1 cellular context compared by ENCODE assay signal in the genomic region with DNA sequence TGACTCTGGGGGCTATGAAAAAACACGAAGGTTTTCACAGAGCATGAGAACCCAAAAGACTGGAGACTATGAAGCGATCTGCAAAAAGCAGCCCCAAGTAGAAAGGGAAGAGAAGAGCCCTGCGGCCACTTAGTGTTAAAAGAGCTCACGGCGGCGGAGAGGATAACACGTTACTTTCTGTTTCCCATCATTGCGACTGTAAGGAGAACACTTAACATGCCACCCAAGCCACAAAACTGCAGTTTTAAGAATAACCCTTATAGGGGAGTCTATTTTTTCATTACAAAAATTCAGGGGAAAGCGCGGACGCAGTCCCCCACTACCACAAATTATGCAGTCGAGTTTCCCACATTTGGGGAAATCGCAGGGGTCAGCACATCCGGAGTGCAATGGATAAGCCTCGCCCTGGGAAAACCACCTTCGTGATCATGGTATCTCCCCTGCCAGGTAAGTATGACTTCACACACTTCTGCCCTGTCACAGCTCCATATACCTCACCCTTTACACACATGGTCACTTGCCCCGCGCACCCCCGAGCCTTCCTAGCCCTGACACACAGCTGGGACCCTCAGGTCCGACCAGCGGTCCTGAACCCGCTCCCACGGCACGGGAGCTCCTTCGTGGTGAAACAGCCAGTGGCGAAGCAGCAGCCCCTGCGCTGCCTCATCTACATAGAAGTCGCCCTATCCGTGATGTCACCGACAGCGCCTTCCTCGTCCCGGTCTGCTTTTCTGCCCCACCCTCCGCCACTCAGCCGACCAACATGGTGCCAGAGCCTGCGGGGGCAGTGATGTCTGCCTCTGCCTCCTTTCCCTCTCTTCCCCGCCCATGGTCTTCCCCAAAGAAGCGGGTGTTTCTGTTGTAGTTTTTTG.
TF ChIP-seq lines count a peak whose summit lies in the region.

No MANE protein-coding gene starts in this region.

TF ChIP-seq in HEK293, 187 proteins besides CTCF, POLR2A, EP300 and RAD21 (continued from another document):
- peak; percentile 70 for TF ChIP-seq ZBTB11 (tag by site-specific recombination; conservative IDR thresholded peaks at IDR 0.05; ENCODE audit: low read depth)
- peak; percentile 91; the same call in 1 of the 2 replicates for TF ChIP-seq MZF1 (tag by site-specific recombination; IDR thresholded peaks at IDR 0.05; ENCODE audit: borderline replicate concordance)
- peak; percentile 55 for TF ChIP-seq ZNF600 (tag by site-specific recombination; IDR thresholded peaks at IDR 0.05)
- TF ChIP-seq ZSCAN16 (tag by site-specific recombination; IDR thresholded peaks at IDR 0.05): peak; percentile 78; the same call in 1 of the 2 replicates
- 0 out of 2 replicates have a peak, but pooled peaks have one; percentile 17 for TF ChIP-seq ZBTB20 (tag by site-specific recombination; IDR thresholded peaks at IDR 0.05)
- TF ChIP-seq GLIS2 (tag by site-specific recombination; IDR thresholded peaks at IDR 0.05): peak; percentile 54; the same call in 1 of the 2 replicates
- TF ChIP-seq, protein P1, sequence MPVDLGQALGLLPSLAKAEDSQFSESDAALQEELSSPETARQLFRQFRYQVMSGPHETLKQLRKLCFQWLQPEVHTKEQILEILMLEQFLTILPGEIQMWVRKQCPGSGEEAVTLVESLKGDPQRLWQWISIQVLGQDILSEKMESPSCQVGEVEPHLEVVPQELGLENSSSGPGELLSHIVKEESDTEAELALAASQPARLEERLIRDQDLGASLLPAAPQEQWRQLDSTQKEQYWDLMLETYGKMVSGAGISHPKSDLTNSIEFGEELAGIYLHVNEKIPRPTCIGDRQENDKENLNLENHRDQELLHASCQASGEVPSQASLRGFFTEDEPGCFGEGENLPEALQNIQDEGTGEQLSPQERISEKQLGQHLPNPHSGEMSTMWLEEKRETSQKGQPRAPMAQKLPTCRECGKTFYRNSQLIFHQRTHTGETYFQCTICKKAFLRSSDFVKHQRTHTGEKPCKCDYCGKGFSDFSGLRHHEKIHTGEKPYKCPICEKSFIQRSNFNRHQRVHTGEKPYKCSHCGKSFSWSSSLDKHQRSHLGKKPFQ (tag by site-specific recombination; IDR thresholded peaks at IDR 0.05): peak; percentile 57; the same call in 1 of the 2 replicates
- TF ChIP-seq ZNF335 (tag by site-specific recombination; conservative IDR thresholded peaks at IDR 0.05): peak; percentile 25; the same call in 1 of the 2 replicates
- peak; percentile 78 for TF ChIP-seq ZSCAN30 (tag by site-specific recombination; IDR thresholded peaks at IDR 0.05)
- TF ChIP-seq ZNF146 (tag by site-specific recombination; IDR thresholded peaks at IDR 0.05): 0 out of 2 replicates have a peak, but pooled peaks have one; percentile 19
- TF ChIP-seq, protein P2, sequence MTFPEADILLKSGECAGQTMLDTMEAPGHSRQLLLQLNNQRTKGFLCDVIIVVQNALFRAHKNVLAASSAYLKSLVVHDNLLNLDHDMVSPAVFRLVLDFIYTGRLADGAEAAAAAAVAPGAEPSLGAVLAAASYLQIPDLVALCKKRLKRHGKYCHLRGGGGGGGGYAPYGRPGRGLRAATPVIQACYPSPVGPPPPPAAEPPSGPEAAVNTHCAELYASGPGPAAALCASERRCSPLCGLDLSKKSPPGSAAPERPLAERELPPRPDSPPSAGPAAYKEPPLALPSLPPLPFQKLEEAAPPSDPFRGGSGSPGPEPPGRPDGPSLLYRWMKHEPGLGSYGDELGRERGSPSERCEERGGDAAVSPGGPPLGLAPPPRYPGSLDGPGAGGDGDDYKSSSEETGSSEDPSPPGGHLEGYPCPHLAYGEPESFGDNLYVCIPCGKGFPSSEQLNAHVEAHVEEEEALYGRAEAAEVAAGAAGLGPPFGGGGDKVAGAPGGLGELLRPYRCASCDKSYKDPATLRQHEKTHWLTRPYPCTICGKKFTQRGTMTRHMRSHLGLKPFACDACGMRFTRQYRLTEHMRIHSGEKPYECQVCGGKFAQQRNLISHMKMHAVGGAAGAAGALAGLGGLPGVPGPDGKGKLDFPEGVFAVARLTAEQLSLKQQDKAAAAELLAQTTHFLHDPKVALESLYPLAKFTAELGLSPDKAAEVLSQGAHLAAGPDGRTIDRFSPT (tag by site-specific recombination; IDR thresholded peaks at IDR 0.05): 0 out of 2 replicates have a peak, but pooled peaks have one; percentile 35
- peak; percentile 78 for TF ChIP-seq KLF10 (tag by site-specific recombination; IDR thresholded peaks at IDR 0.05)
- peak; percentile 89 for TF ChIP-seq ZNF629 (tag by site-specific recombination; IDR thresholded peaks at IDR 0.05)
- TF ChIP-seq GLIS1 (tag by site-specific recombination; IDR thresholded peaks at IDR 0.05): peak; percentile 23; the same call in 1 of the 2 replicates
- peak; percentile 38; the same call in 1 of the 2 replicates for TF ChIP-seq ZNF341 (tag by site-specific recombination; IDR thresholded peaks at IDR 0.05; ENCODE audit: low read depth)
- peak; percentile 42; the same call in 1 of the 2 replicates for TF ChIP-seq ATF2 (tag by site-specific recombination; IDR thresholded peaks at IDR 0.05; ENCODE audit: low read depth)
- TF ChIP-seq ZNF660 (tag by site-specific recombination; IDR thresholded peaks at IDR 0.05): peak; percentile 80
- TF ChIP-seq ZNF501 (tag by site-specific recombination; IDR thresholded peaks at IDR 0.05): 0 out of 2 replicates have a peak, but pooled peaks have one; percentile 32
- 0 out of 2 replicates have a peak, but pooled peaks have one; percentile 5 for TF ChIP-seq ZNF654 (tag by site-specific recombination; IDR thresholded peaks at IDR 0.05; ENCODE audit: low read depth)
- peak; percentile 84 for TF ChIP-seq PRDM1 (tag by site-specific recombination; IDR thresholded peaks at IDR 0.05)
- peak; percentile 70 for TF ChIP-seq SP7 (tag by site-specific recombination; IDR thresholded peaks at IDR 0.05)
- peak; percentile 25; the same call in 1 of the 2 replicates for TF ChIP-seq ZBTB8A (tag by site-specific recombination; IDR thresholded peaks at IDR 0.05)
- peak; percentile 62; the same call in 1 of the 2 replicates for TF ChIP-seq ZBTB21 (tag by site-specific recombination; IDR thresholded peaks at IDR 0.05)
- TF ChIP-seq, protein P3, sequence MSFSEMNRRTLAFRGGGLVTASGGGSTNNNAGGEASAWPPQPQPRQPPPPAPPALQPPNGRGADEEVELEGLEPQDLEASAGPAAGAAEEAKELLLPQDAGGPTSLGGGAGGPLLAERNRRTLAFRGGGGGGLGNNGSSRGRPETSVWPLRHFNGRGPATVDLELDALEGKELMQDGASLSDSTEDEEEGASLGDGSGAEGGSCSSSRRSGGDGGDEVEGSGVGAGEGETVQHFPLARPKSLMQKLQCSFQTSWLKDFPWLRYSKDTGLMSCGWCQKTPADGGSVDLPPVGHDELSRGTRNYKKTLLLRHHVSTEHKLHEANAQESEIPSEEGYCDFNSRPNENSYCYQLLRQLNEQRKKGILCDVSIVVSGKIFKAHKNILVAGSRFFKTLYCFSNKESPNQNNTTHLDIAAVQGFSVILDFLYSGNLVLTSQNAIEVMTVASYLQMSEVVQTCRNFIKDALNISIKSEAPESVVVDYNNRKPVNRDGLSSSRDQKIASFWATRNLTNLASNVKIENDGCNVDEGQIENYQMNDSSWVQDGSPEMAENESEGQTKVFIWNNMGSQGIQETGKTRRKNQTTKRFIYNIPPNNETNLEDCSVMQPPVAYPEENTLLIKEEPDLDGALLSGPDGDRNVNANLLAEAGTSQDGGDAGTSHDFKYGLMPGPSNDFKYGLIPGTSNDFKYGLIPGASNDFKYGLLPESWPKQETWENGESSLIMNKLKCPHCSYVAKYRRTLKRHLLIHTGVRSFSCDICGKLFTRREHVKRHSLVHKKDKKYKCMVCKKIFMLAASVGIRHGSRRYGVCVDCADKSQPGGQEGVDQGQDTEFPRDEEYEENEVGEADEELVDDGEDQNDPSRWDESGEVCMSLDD (tag by site-specific recombination; IDR thresholded peaks at IDR 0.05): peak; percentile 58; the same call in 1 of the 2 replicates
- peak; percentile 89 for TF ChIP-seq ZXDB (tag by site-specific recombination; IDR thresholded peaks at IDR 0.05)
- TF ChIP-seq, protein P4, sequence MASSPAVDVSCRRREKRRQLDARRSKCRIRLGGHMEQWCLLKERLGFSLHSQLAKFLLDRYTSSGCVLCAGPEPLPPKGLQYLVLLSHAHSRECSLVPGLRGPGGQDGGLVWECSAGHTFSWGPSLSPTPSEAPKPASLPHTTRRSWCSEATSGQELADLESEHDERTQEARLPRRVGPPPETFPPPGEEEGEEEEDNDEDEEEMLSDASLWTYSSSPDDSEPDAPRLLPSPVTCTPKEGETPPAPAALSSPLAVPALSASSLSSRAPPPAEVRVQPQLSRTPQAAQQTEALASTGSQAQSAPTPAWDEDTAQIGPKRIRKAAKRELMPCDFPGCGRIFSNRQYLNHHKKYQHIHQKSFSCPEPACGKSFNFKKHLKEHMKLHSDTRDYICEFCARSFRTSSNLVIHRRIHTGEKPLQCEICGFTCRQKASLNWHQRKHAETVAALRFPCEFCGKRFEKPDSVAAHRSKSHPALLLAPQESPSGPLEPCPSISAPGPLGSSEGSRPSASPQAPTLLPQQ (tag by site-specific recombination; IDR thresholded peaks at IDR 0.05): 0 out of 2 replicates have a peak, but pooled peaks have one; percentile 42
- peak; percentile 90 for TF ChIP-seq IKZF3 (tag by site-specific recombination; IDR thresholded peaks at IDR 0.05)
- TF ChIP-seq KLF8 (tag by site-specific recombination; IDR thresholded peaks at IDR 0.05): peak; percentile 55
